8 cellular contexts compared by ENCODE assay signal in the genomic region with DNA sequence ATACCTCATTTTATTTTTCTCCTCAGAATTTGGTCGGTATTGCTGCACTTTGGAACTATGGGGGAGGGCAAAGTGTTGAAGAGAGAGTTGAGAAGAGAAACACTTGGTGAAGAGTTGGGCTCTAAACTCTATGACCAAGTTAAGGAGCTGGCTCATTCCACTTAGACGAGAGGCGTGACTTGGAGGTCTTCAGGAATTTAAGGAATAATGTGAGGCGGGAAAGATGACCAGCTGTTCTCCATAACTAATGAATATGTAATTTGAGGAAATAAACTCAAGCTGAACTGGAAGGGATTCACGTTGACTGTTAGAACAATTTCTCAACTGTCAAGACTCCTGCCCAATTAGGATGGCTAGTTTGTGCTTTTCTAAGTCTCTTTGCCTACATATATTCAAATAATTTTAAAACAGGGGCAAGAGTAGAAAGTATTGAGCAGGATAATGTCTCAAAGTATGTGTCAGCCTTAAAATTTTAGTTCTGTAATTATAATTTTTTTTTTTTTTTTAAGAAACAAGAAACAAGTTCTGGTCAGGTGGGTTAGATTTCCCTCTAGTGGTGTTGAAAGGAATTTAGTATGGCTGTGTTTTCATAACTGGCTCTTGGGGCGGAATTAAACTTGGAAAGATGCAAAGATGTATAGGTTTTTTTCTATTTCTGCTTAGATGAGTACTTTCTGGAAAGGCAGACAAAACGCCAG. TPM values are rescaled to one million over a fixed set of nuclear protein-coding genes. Genes with fewer than 3 reads are reported as not detected.
DNase-seq lines count a peak whose midpoint lies in the region; ATAC-seq and TF ChIP-seq lines count a peak whose summit lies in the region.

No MANE protein-coding gene starts in this region.

- CTCF ChIA-PET in mammary epithelial cell (lab: Charles Lee; ENCODE audit: low non-redundant PET) = interaction anchor here (0.7 kb wide), 1 partner anchor 64 kb away, joined by 5 read pairs; no protein-coding TSS in a partner anchor

- ATAC-seq in lung (ENCODE audit: insufficient read depth, low FRiP score) = no peak

- H4K20me1 ChIP-seq in KMS-11 (ENCODE audit: insufficient read depth) (no peaks in the 10 kb centered on the region), mammary epithelial cell (ENCODE audit: insufficient read depth, low read length) (no peaks in the 10 kb centered on the region)

- H3K9ac ChIP-seq in KMS-11 (no peak overlapping the region), mammary epithelial cell (ENCODE audit: insufficient read depth, low read length) (no peak overlapping the region)

- TF ChIP-seq CTCF in KMS-11 (conservative IDR thresholded peaks at IDR 0.05; ENCODE audit: low read depth, low read length) (peak; percentile 58; the same call in 1 of the 2 replicates), mammary epithelial cell (conservative IDR thresholded peaks at IDR 0.05 in 1 of 2, IDR thresholded peaks at IDR 0.05 in 1 of 2; ENCODE audit: extremely low read depth in 1 of 2, insufficient read depth in 1 of 2, low read depth in 1 of 2, low read length in 2 of 2) (peak; percentile 39 to 62), lung (IDR thresholded peaks at IDR 0.05; ENCODE audit: control extremely low read depth, extremely low read depth) (peak; percentile 0)

- no peak overlapping the region for H3K27ac ChIP-seq in KMS-11
- H3K27ac ChIP-seq in mammary epithelial cell (ENCODE audit: insufficient read depth, low read depth, low read length) = no peak overlapping the region
- peak overlapping the region in 1 of 2 donors; percentile 41 for H3K27ac ChIP-seq in lung (ENCODE audit: low read depth in 1 of 2, low read length in 1 of 2)

- H3K36me3 ChIP-seq in KMS-11 (ENCODE audit: insufficient read depth) (no peaks in the 10 kb centered on the region), mammary epithelial cell (ENCODE audit: insufficient read depth, low read length) (no peaks in the 10 kb centered on the region), lung (ENCODE audit: control insufficient read depth in 2 of 2, insufficient read depth in 2 of 2, low read length in 2 of 2) (peaks cover 0 to 3% of the 10 kb centered on the region in 2 donors)

- 51% methylated on average over 7 of the region's 7 CpGs for WGBS in mammary epithelial cell (ENCODE audit: low coverage, missing lambda C conversion rate)
- 56 to 57% methylated on average over 7 of the region's 7 CpGs for WGBS in lung, 2 donors

- dilution Hi-C loops in mammary epithelial cell (cut with HindIII; ENCODE audit: low sequenced_read_pairs) = no loop called here

- H3K4me3 ChIP-seq in KMS-11 (IDR thresholded peaks at IDR 0.05; ENCODE audit: insufficient read depth, low read depth, low read length) (no peak overlapping the region), mammary epithelial cell (replicated peaks in 1 of 3; ENCODE audit: insufficient read depth in 1 of 3, low read depth in 2 of 3, low read length in 3 of 3) (no peak overlapping the region), lung (no peak overlapping the region)

- intact Hi-C loops in mammary epithelial cell (cut with micrococcal nuclease) = loop anchor here (5.0 kb wide), 1 partner anchor 165 kb away; no protein-coding TSS in a partner anchor

- H2AFZ ChIP-seq in KMS-11 (ENCODE audit: low read depth) (no peak overlapping the region), mammary epithelial cell (ENCODE audit: low read depth, low read length) (no peak overlapping the region)

- no peaks in the 10 kb centered on the region for H3K9me3 ChIP-seq in mammary epithelial cell (replicated peaks; ENCODE audit: insufficient read depth, low read length)
- no peaks in the 10 kb centered on the region for H3K9me3 ChIP-seq in lung (ENCODE audit: control insufficient read depth in 2 of 2, insufficient read depth in 1 of 2, low read length in 1 of 2)

- in situ Hi-C loops in Caki2 (cut with HindIII; ENCODE audit: low pct_unique_long_range_greater_than_20kb, low sequenced_read_pairs) (no loop called here), mammary epithelial cell (cut with MboI; ENCODE audit: low sequenced_read_pairs in 2 of 2) (loop anchor here in 1 of 2 donors (10.0 to 25.0 kb wide), 2 partner anchors 62 to 105 kb away; no protein-coding TSS in a partner anchor)

- H3K4me1 ChIP-seq in KMS-11 (ENCODE audit: low read depth, poor library complexity, severe bottlenecking) (no peaks in the 10 kb centered on the region), mammary epithelial cell (ENCODE audit: insufficient read depth, low read length) (no peaks in the 10 kb centered on the region), lung (ENCODE audit: control insufficient read depth in 2 of 2, insufficient read depth in 2 of 2, low read length in 2 of 2) (peaks cover 0 to 9% of the 10 kb centered on the region in 2 donors)

- DNase-seq in Caki2 (ENCODE audit: low read depth) (peak; percentile 19), mammary epithelial cell (peak; percentile 6), lung (ENCODE audit: low spot score) (no peak), occipital lobe (lab: John Stamatoyannopoulos, UW) (no peak), SHP77 treated with DMSO at 0.1 percent for 48 hours (lab: John Stamatoyannopoulos, UW) (no peak), T-helper 1 cell (no peak), NCI-H2196 (lab: John Stamatoyannopoulos, UW; ENCODE audit: unreplicated experiment) (no peak)

- no peaks in the 10 kb centered on the region for H3K79me2 ChIP-seq in KMS-11 (ENCODE audit: insufficient read depth, low read depth)
- no peaks in the 10 kb centered on the region for H3K79me2 ChIP-seq in mammary epithelial cell (ENCODE audit: insufficient read depth, low read length)

- no peak overlapping the region for H3K4me2 ChIP-seq in KMS-11
- no peak overlapping the region for H3K4me2 ChIP-seq in mammary epithelial cell (ENCODE audit: insufficient read depth, low read depth, low read length)

- H3K27me3 ChIP-seq in KMS-11 (ENCODE audit: insufficient read depth, low read depth) (no peaks in the 10 kb centered on the region), mammary epithelial cell (ENCODE audit: insufficient read depth, low read length) (no peaks in the 10 kb centered on the region), lung (ENCODE audit: control insufficient read depth, insufficient read depth) (no peaks in the 10 kb centered on the region)

- BruUV-seq in mammary epithelial cell (replicated peaks; lab: Mats Ljungman, UMichigan) = no TSS peak

RNA-seq across cellular contexts. Expression of gene TMEM252, which starts 33.4 kb away (rescaled TPM):
- not detected in 2 replicates for total RNA-seq in Caki2 (2014; rRNA removed; shearing (Covaris generic); ENCODE audit: low replicate concordance)
- total RNA-seq in mammary epithelial cell (not detected), lung (not detected), occipital lobe (not detected)
- polyA plus RNA-seq in mammary epithelial cell (not detected), lung (not detected)
- polyA minus RNA-seq in mammary epithelial cell = not detected

Comparison
In these comparisons a context has a peak if more than half of its experiments do, and no peak if none do; other contexts are left out.
1. DNase-seq: peak in Caki2 (single experiment) and mammary epithelial cell (single experiment); none in lung (single experiment), occipital lobe (single experiment), SHP77 treated with DMSO at 0.1 percent for 48 hours (single experiment), T-helper 1 cell (0 of 5) and NCI-H2196 (single experiment).
2. CTCF ChIP-seq: peak in every context shown above with its lines; median percentile 58 in KMS-11; 50 in mammary epithelial cell; 0 in lung.